In the genomic region with DNA sequence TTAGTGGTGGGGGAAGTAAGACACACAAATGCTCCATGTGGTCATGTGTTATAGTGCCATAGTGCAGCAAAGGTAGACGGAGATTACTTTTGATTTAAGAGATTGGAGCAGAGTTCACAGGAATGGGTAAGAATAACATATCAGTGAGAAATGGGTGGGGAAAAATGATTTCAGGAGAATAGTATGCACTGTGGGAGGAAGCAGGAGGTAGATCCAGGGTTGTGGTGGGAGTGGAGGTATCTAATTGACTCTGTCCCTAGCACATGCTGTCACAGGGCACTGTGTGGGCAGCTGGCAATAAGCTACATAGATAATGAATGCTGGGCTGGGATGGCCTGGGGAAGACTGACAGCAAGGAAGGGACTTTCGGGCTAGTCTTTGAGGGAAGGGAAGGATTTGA, we compare ENCODE assay signal across 10 cellular contexts.
DNase-seq lines count a peak whose midpoint lies in the region; ATAC-seq and TF ChIP-seq lines count a peak whose summit lies in the region.
"Had no signal": no experiment of that assay in that cellular context is flagged by ENCODE, and none has a peak within 500 bp of the region (broad histone marks: within the 10 kb centered on the region; RNA-seq: fewer than 3 reads in every experiment).

No MANE protein-coding gene starts in this region.

- no peaks in the 10 kb centered on the region for H3K4me1 Mint-ChIP-seq in nephron progenitor cell

- H3K27ac Mint-ChIP-seq in nephron progenitor cell = no peak overlapping the region

- no peaks in the 10 kb centered on the region for H3K27me3 Mint-ChIP-seq in nephron progenitor cell (ENCODE audit: low read depth, poor library complexity)

- no peak overlapping the region for H3K4me3 Mint-ChIP-seq in nephron progenitor cell

- ATAC-seq in GM18511 (IDR thresholded peaks at IDR 0.05; ENCODE audit: unreplicated experiment) = no peak

- no peaks in the 10 kb centered on the region for H3K9me3 Mint-ChIP-seq in nephron progenitor cell

- H3K4me3 ChIP-seq in cardiac fibroblast (replicated peaks in 1 of 2; ENCODE audit: low read depth in 2 of 2, low read length in 2 of 2) = no peak overlapping the region

- no peaks in the 10 kb centered on the region for H3K36me3 Mint-ChIP-seq in nephron progenitor cell (ENCODE audit: low read depth)

- DNase-seq in Daoy (ENCODE audit: low read depth) = peak; percentile 86
- peak; percentile 47 for DNase-seq in HS-27A (ENCODE audit: low read depth)
- peak; percentile 39 to 52 for DNase-seq in cardiac fibroblast (ENCODE audit: low read depth in 2 of 2)
- DNase-seq in myocyte (ENCODE audit: low read depth) = peak; percentile 80
- DNase-seq in NOMO-1 treated with dmso at 0.1 percent for 144 hours (lab: John Stamatoyannopoulos, UW; ENCODE audit: unreplicated experiment) = no peak
- DNase-seq in NCI-H1092 treated with DMSO at 0.1 percent for 48 hours (lab: John Stamatoyannopoulos, UW) = no peak
- no peak for DNase-seq in nephron progenitor cell
- DNase-seq: NCI-H1436; stimulated activated CD4-positive, alpha-beta T cell treated with anti-CD3 and anti-CD28 coated beads, Interleukin-4, amount 100 ng/mL, for 1 hour had no signal

- TF ChIP-seq CTCF in cardiac fibroblast (IDR thresholded peaks at IDR 0.05; ENCODE audit: low read depth, low read length) (no peak), nephron progenitor cell (IDR thresholded peaks at IDR 0.05) (no peak)

Comparison
In these comparisons a context has a peak if more than half of its experiments do, and no peak if none do; other contexts are left out.
1. DNase-seq: peak in Daoy (single experiment), HS-27A (single experiment), cardiac fibroblast (2 of 2) and myocyte (single experiment); none in NOMO-1 treated with dmso at 0.1 percent for 144 hours (single experiment), NCI-H1092 treated with DMSO at 0.1 percent for 48 hours (single experiment) and nephron progenitor cell (single experiment).